10 cellular contexts compared by ENCODE assay signal in genomic region chr17:7384489-7385081, GRCh38. TPM values are rescaled to one million over a fixed set of nuclear protein-coding genes. Genes with fewer than 3 reads are reported as not detected.
A peak's percentile ranks its signal among the peaks of the same experiment; 100 is the strongest.
DNase-seq lines count a peak whose midpoint lies in the region; ATAC-seq and TF ChIP-seq lines count a peak whose summit lies in the region.
"Had no signal": no experiment of that assay in that cellular context is flagged by ENCODE, and none has a peak within 500 bp of the region (broad histone marks: within the 10 kb centered on the region; RNA-seq: fewer than 3 reads in every experiment).

No MANE protein-coding gene starts in this region.

- 48 to 52% methylated on average over 5 to 23 of the region's 23 CpGs for WGBS in testis, 2 donors

- H3K4me1 ChIP-seq in testis, result peaks cover 28% of the 10 kb centered on the region

- H3K27ac ChIP-seq in testis, result no peak overlapping the region

- ATAC-seq in activated T-cell treated with anti-CD3 and anti-CD28 coated beads, Interleukin-2, amount 50 U/mL, for 72 hours (replicated peaks in 1 of 2), result no peak
- ATAC-seq in GM21360 (IDR thresholded peaks at IDR 0.05; ENCODE audit: unreplicated experiment), result no peak

- TF ChIP-seq CTCF in testis (IDR thresholded peaks at IDR 0.05), result no peak

- H3K27me3 Mint-ChIP-seq in activated T-cell treated with anti-CD3 and anti-CD28 coated beads, Interleukin-2, amount 50 U/mL, for 72 hours (ENCODE audit: low read depth), result peaks cover 31% of the 10 kb centered on the region
- H3K27me3 Mint-ChIP-seq in activated T-helper 1 cell treated with anti-CD3 and anti-CD28 coated beads, Interleukin-12 subunit alpha, Interleukin-12 subunit beta, Interleukin-2, Interleukin-4 antibody, amounts not matched to agents 30 ng/mL and 10 ng/mL and 1 ng/mL, durations not matched to agents 14 hours and 24 hours and 36 hours (ENCODE audit: insufficient read depth), result peaks cover 28% of the 10 kb centered on the region
- H3K27me3 Mint-ChIP-seq in immature natural killer cell (ENCODE audit: low read depth in 3 of 3), result peaks cover 8 to 12% (median 9%) of the 10 kb centered on the region in 3 donors

- intact Hi-C loops in activated T-helper 1 cell treated with anti-CD3 and anti-CD28 coated beads, Interleukin-12 subunit alpha, Interleukin-12 subunit beta, Interleukin-2, Interleukin-4 antibody, amounts not matched to agents 30 ng/mL and 10 ng/mL and 1 ng/mL, durations not matched to agents 14 hours and 24 hours and 36 hours (cut with micrococcal nuclease), result loop anchor here (1.0 kb wide), 2 partner anchors 10 to 20 kb away; partner anchors contain the start of genes PLSCR3 and TMEM256
- intact Hi-C loops in testis (cut with DNase I; ENCODE audit: low total_unique reads), result no loop called here

- no peaks in the 10 kb centered on the region for H3K9me3 ChIP-seq in testis
- H3K9me3 ChIP-seq: adrenal gland, left lung had no signal

- H3K4me3 Mint-ChIP-seq in activated T-cell treated with anti-CD3 and anti-CD28 coated beads, Interleukin-2, amount 50 U/mL, for 72 hours, result peak overlapping the region; percentile 75 to 86
- peak overlapping the region; percentile 77 for H3K4me3 Mint-ChIP-seq in activated T-helper 1 cell treated with anti-CD3 and anti-CD28 coated beads, Interleukin-12 subunit alpha, Interleukin-12 subunit beta, Interleukin-2, Interleukin-4 antibody, amounts not matched to agents 30 ng/mL and 10 ng/mL and 1 ng/mL, durations not matched to agents 14 hours and 24 hours and 36 hours
- H3K4me3 Mint-ChIP-seq in immature natural killer cell, result peak overlapping the region; percentile 57 to 78 (median 68)

- DNase-seq in activated T-cell treated with anti-CD3 and anti-CD28 coated beads, Interleukin-2, amount 50 U/mL, for 72 hours, result no peak
- no peak for DNase-seq in activated T-cell treated with anti-CD3 and anti-CD28 coated beads for 4 hours
- no peak for DNase-seq in activated T-helper 1 cell treated with anti-CD3 and anti-CD28 coated beads, Interleukin-12 subunit alpha, Interleukin-12 subunit beta, Interleukin-2, Interleukin-4 antibody, amounts not matched to agents 30 ng/mL and 10 ng/mL and 1 ng/mL, durations not matched to agents 14 hours and 24 hours and 36 hours (ENCODE audit: low spot score)
- no peak for DNase-seq in immature natural killer cell
- DNase-seq in testis, result no peak
- no peak for DNase-seq in NCI-H2029 (lab: John Stamatoyannopoulos, UW)
- no peak for DNase-seq in GDM1 (lab: John Stamatoyannopoulos, UW)

- no peaks in the 10 kb centered on the region for H3K9me3 Mint-ChIP-seq in activated T-cell treated with anti-CD3 and anti-CD28 coated beads, Interleukin-2, amount 50 U/mL, for 72 hours
- peaks cover 2% of the 10 kb centered on the region for H3K9me3 Mint-ChIP-seq in activated T-helper 1 cell treated with anti-CD3 and anti-CD28 coated beads, Interleukin-12 subunit alpha, Interleukin-12 subunit beta, Interleukin-2, Interleukin-4 antibody, amounts not matched to agents 30 ng/mL and 10 ng/mL and 1 ng/mL, durations not matched to agents 14 hours and 24 hours and 36 hours
- no peaks in the 10 kb centered on the region for H3K9me3 Mint-ChIP-seq in immature natural killer cell

- H3K4me1 Mint-ChIP-seq in activated T-cell treated with anti-CD3 and anti-CD28 coated beads, Interleukin-2, amount 50 U/mL, for 72 hours (ENCODE audit: low read depth), result peaks cover 8% of the 10 kb centered on the region
- peaks cover 5% of the 10 kb centered on the region for H3K4me1 Mint-ChIP-seq in activated T-helper 1 cell treated with anti-CD3 and anti-CD28 coated beads, Interleukin-12 subunit alpha, Interleukin-12 subunit beta, Interleukin-2, Interleukin-4 antibody, amounts not matched to agents 30 ng/mL and 10 ng/mL and 1 ng/mL, durations not matched to agents 14 hours and 24 hours and 36 hours (ENCODE audit: low read depth)
- H3K4me1 Mint-ChIP-seq in immature natural killer cell, result peaks cover 0 to 10% of the 10 kb centered on the region in 2 donors

- TF ChIP-seq POLR2A in testis (IDR thresholded peaks at IDR 0.05), result no peak

- peak overlapping the region; percentile 6 to 30 for H3K4me3 ChIP-seq in testis

- peaks cover 0 to 2% of the 10 kb centered on the region in 2 donors for H3K36me3 Mint-ChIP-seq in activated T-cell treated with anti-CD3 and anti-CD28 coated beads, Interleukin-2, amount 50 U/mL, for 72 hours (ENCODE audit: insufficient read depth in 2 of 2)
- peaks cover 7% of the 10 kb centered on the region for H3K36me3 Mint-ChIP-seq in activated T-helper 1 cell treated with anti-CD3 and anti-CD28 coated beads, Interleukin-12 subunit alpha, Interleukin-12 subunit beta, Interleukin-2, Interleukin-4 antibody, amounts not matched to agents 30 ng/mL and 10 ng/mL and 1 ng/mL, durations not matched to agents 14 hours and 24 hours and 36 hours (ENCODE audit: low read depth)
- H3K36me3 Mint-ChIP-seq in immature natural killer cell, result peaks cover 0 to 4% (median 0%) of the 10 kb centered on the region in 3 donors

- no peak overlapping the region for H3K27ac Mint-ChIP-seq in activated T-cell treated with anti-CD3 and anti-CD28 coated beads, Interleukin-2, amount 50 U/mL, for 72 hours
- peak overlapping the region; percentile 79 for H3K27ac Mint-ChIP-seq in activated T-helper 1 cell treated with anti-CD3 and anti-CD28 coated beads, Interleukin-12 subunit alpha, Interleukin-12 subunit beta, Interleukin-2, Interleukin-4 antibody, amounts not matched to agents 30 ng/mL and 10 ng/mL and 1 ng/mL, durations not matched to agents 14 hours and 24 hours and 36 hours
- peak overlapping the region in 2 of 6 donors; percentile 11 to 65 for H3K27ac Mint-ChIP-seq in immature natural killer cell

- no peaks in the 10 kb centered on the region for H3K36me3 ChIP-seq in testis (ENCODE audit: low read depth, missing control alignments)
- H3K36me3 ChIP-seq: adrenal gland had no signal

- H3K27me3 ChIP-seq in testis, result no peaks in the 10 kb centered on the region

RNA-seq across cellular contexts. Expression of gene TNK1, which starts 3.7 kb away (rescaled TPM):
- 1 to 10 TPM; 5.5 to 6.5 TPM for total RNA-seq in activated T-cell treated with anti-CD3 and anti-CD28 coated beads, Interleukin-2, amount 50 U/mL, for 72 hours
- total RNA-seq in activated T-helper 1 cell treated with anti-CD3 and anti-CD28 coated beads, Interleukin-12 subunit alpha, Interleukin-12 subunit beta, Interleukin-2, Interleukin-4 antibody, amounts not matched to agents 30 ng/mL and 10 ng/mL and 1 ng/mL, durations not matched to agents 14 hours and 24 hours and 36 hours, result 3.8 and 4.9 TPM in 2 replicates
- polyA plus RNA-seq in immature natural killer cell (under 1 TPM in 2 of 3 donors, not detected in 1; 0.21 to 0.29 TPM), testis (ENCODE audit: insufficient read depth, low read depth, low replicate concordance) (4.0 TPM)
- total RNA-seq in testis, result 1 to 10 TPM; 3.7 to 6.8 TPM

RNA-seq across cellular contexts. Expression of gene PLSCR3, which starts 9.7 kb away (rescaled TPM):
- 10 to 100 TPM; 60.5 to 62.6 TPM for total RNA-seq in activated T-cell treated with anti-CD3 and anti-CD28 coated beads, Interleukin-2, amount 50 U/mL, for 72 hours
- total RNA-seq in activated T-helper 1 cell treated with anti-CD3 and anti-CD28 coated beads, Interleukin-12 subunit alpha, Interleukin-12 subunit beta, Interleukin-2, Interleukin-4 antibody, amounts not matched to agents 30 ng/mL and 10 ng/mL and 1 ng/mL, durations not matched to agents 14 hours and 24 hours and 36 hours, result 77.1 and 78.2 TPM in 2 replicates
- 10 to 100 TPM; 38.1 to 82.5 (median 54.2) TPM for polyA plus RNA-seq in immature natural killer cell
- total RNA-seq in testis, result 10 to 100 TPM; 13.6 to 19.4 TPM
- 14.2 TPM for polyA plus RNA-seq in testis (ENCODE audit: insufficient read depth, low read depth, low replicate concordance)

RNA-seq across cellular contexts. Expression of gene TMEM256, which starts 19.3 kb away (rescaled TPM):
- 10 to 100 TPM; 64.8 to 88.2 TPM for total RNA-seq in activated T-cell treated with anti-CD3 and anti-CD28 coated beads, Interleukin-2, amount 50 U/mL, for 72 hours
- 53.5 and 54.7 TPM in 2 replicates for total RNA-seq in activated T-helper 1 cell treated with anti-CD3 and anti-CD28 coated beads, Interleukin-12 subunit alpha, Interleukin-12 subunit beta, Interleukin-2, Interleukin-4 antibody, amounts not matched to agents 30 ng/mL and 10 ng/mL and 1 ng/mL, durations not matched to agents 14 hours and 24 hours and 36 hours
- polyA plus RNA-seq in immature natural killer cell, result 100 to 1,000 TPM in 1 of 3 donors, 10 to 100 TPM in 2; 30.7 to 116 (median 60.7) TPM
- total RNA-seq in testis, result 10 to 100 TPM; 18.7 to 33.3 TPM
- 27.3 TPM for polyA plus RNA-seq in testis (ENCODE audit: insufficient read depth, low read depth, low replicate concordance)

RNA-seq across cellular contexts. Expression of gene NLGN2, which starts 23.1 kb away (rescaled TPM):
- 10 to 100 TPM; 17.4 to 19.8 TPM for total RNA-seq in activated T-cell treated with anti-CD3 and anti-CD28 coated beads, Interleukin-2, amount 50 U/mL, for 72 hours
- total RNA-seq in activated T-helper 1 cell treated with anti-CD3 and anti-CD28 coated beads, Interleukin-12 subunit alpha, Interleukin-12 subunit beta, Interleukin-2, Interleukin-4 antibody, amounts not matched to agents 30 ng/mL and 10 ng/mL and 1 ng/mL, durations not matched to agents 14 hours and 24 hours and 36 hours, result 2.3 and 2.7 TPM in 2 replicates
- polyA plus RNA-seq in immature natural killer cell (not detected), testis (ENCODE audit: insufficient read depth, low read depth, low replicate concordance) (8.4 TPM)
- 10 to 100 TPM in 1 of 2 donors, 1 to 10 TPM in 1; 9.9 to 10.7 TPM for total RNA-seq in testis

RNA-seq across cellular contexts. Expression of gene TMEM95, which starts 29.6 kb away (rescaled TPM):
- under 1 TPM in 1 of 2 donors, not detected in 1; 0.34 TPM for total RNA-seq in activated T-cell treated with anti-CD3 and anti-CD28 coated beads, Interleukin-2, amount 50 U/mL, for 72 hours
- total RNA-seq in activated T-helper 1 cell treated with anti-CD3 and anti-CD28 coated beads, Interleukin-12 subunit alpha, Interleukin-12 subunit beta, Interleukin-2, Interleukin-4 antibody, amounts not matched to agents 30 ng/mL and 10 ng/mL and 1 ng/mL, durations not matched to agents 14 hours and 24 hours and 36 hours, result 0.17 TPM in 1 of 2 replicates, not detected in the other
- polyA plus RNA-seq in immature natural killer cell (not detected), testis (ENCODE audit: insufficient read depth, low read depth, low replicate concordance) (9.9 TPM)
- 1 to 10 TPM; 2.8 to 6.6 TPM for total RNA-seq in testis
- total RNA-seq: adrenal gland, left lung had no signal
- polyA plus RNA-seq: adrenal gland had no signal
